8 cellular contexts compared by ENCODE assay signal in the genomic region with DNA sequence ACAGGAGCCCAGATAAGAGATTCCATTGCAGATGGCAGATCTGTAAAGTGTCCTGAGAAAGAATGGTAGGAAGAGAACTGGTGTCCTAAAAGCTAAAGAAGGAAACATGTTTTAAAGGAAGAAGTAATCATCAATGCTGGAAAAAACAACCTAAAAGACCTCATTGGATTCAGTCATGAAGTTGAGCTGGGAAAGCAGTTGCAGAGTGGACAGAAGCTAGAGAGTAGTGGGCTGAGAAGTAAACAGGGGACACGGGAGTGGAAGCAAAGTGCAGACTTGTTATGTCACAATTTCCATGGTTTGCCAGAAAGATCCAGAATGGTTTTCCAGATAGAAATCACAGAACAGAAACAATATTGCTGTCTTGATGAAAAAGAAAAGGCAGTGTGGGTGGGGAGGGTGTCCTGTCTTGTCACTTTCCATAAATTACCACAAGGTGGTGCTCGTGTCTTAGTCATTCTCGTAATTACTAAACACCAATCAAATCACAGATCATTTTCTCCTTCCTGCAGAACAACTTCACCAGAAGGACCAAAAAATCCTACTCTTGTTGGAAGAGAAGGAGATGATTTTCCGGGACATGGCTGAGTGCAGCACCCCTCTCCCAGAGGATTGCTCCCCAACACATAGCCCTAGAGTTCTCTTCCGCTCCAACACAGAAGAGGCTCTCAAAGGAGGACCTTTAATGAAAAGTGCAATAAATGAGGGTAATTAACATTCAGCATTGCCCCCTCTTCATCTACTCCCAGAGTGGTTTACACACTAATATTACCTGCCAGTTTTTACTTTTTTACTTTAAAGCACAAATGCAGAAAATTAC.
A peak's percentile ranks its signal among the peaks of the same experiment; 100 is the strongest.
DNase-seq lines count a peak whose midpoint lies in the region; ATAC-seq, FAIRE-seq and TF ChIP-seq lines count a peak whose summit lies in the region.

No MANE protein-coding gene starts in this region.

- H3K9me3 Mint-ChIP-seq in HFFc6 = peaks cover 19% of the 10 kb centered on the region
- H3K9me3 Mint-ChIP-seq in T-helper 2 cell treated with Interferon-gamma antibody and Interleukin-4, amounts not matched to agents 5 μg/mL and 100 μg/mL, for 36 hours = peaks cover 20% of the 10 kb centered on the region
- H3K9me3 Mint-ChIP-seq in memory B cell = peaks cover 8% of the 10 kb centered on the region

- H3K4me3 Mint-ChIP-seq in HFFc6 (no peak overlapping the region), memory B cell (no peak overlapping the region)
- H3K4me3 Mint-ChIP-seq in T-helper 2 cell treated with Interferon-gamma antibody and Interleukin-4, amounts not matched to agents 5 μg/mL and 100 μg/mL, for 36 hours = no peak overlapping the region

- H3K27ac Mint-ChIP-seq in HFFc6 = peak overlapping the region; percentile 58
- H3K27ac Mint-ChIP-seq in T-helper 2 cell treated with Interferon-gamma antibody and Interleukin-4, amounts not matched to agents 5 μg/mL and 100 μg/mL, for 36 hours = peak overlapping the region; percentile 5
- peak overlapping the region; percentile 51 for H3K27ac Mint-ChIP-seq in memory B cell

- FAIRE-seq in urothelium cell line (lab: Jason Lieb, UNC) = peak; percentile 55

- ATAC-seq in memory B cell (ENCODE audit: low read depth) = peak; percentile 87

- peak; percentile 11 to 45 for DNase-seq in NOMO-1 (lab: John Stamatoyannopoulos, UW; ENCODE audit: unreplicated experiment in 2 of 2)
- DNase-seq in NOMO-1 treated with dmso at 0.1 percent for 144 hours (lab: John Stamatoyannopoulos, UW; ENCODE audit: unreplicated experiment) = no peak
- peak; percentile 63 for DNase-seq in HFFc6
- peak; percentile 14 for DNase-seq in NCI-H1436 treated with DMSO at 0.1 percent for 48 hours (lab: John Stamatoyannopoulos, UW)
- peak; percentile 36 for DNase-seq in T-helper 2 cell treated with Interferon-gamma antibody and Interleukin-4, amounts not matched to agents 5 μg/mL and 100 μg/mL, for 36 hours (ENCODE audit: low spot score)
- DNase-seq in effector CD4-positive, alpha-beta T cell = peak; percentile 44
- peak; percentile 35 to 45 for DNase-seq in memory B cell (ENCODE audit: low spot score in 2 of 2)
- DNase-seq in urothelium cell line (ENCODE audit: low spot score) = peak; percentile 63

- H3K4me1 Mint-ChIP-seq in HFFc6 (ENCODE audit: low read depth) = peaks cover 32% of the 10 kb centered on the region
- peaks cover 6% of the 10 kb centered on the region for H3K4me1 Mint-ChIP-seq in T-helper 2 cell treated with Interferon-gamma antibody and Interleukin-4, amounts not matched to agents 5 μg/mL and 100 μg/mL, for 36 hours (ENCODE audit: low read depth)
- peaks cover 4% of the 10 kb centered on the region for H3K4me1 Mint-ChIP-seq in memory B cell

- H3K27me3 Mint-ChIP-seq in HFFc6 (ENCODE audit: insufficient read depth) = peaks cover 1% of the 10 kb centered on the region; the same call in 1 of the 2 replicates
- H3K27me3 Mint-ChIP-seq in T-helper 2 cell treated with Interferon-gamma antibody and Interleukin-4, amounts not matched to agents 5 μg/mL and 100 μg/mL, for 36 hours (ENCODE audit: low read depth) = no peaks in the 10 kb centered on the region
- no peaks in the 10 kb centered on the region for H3K27me3 Mint-ChIP-seq in memory B cell

- H3K36me3 Mint-ChIP-seq in HFFc6 (ENCODE audit: low read depth) (peaks cover 43% of the 10 kb centered on the region), memory B cell (peaks cover 48% of the 10 kb centered on the region)
- H3K36me3 Mint-ChIP-seq in T-helper 2 cell treated with Interferon-gamma antibody and Interleukin-4, amounts not matched to agents 5 μg/mL and 100 μg/mL, for 36 hours (ENCODE audit: low read depth) = peaks cover 76% of the 10 kb centered on the region

- TF ChIP-seq CTCF in HFFc6 (IDR thresholded peaks at IDR 0.05) = peak; percentile 90

Comparison
In these comparisons a context has a peak if more than half of its experiments do, and no peak if none do; other contexts are left out.
1. H3K27ac Mint-ChIP-seq: peak in every context shown above with its lines; median percentile 58 in HFFc6; 51 in memory B cell; 5 in T-helper 2 cell treated with Interferon-gamma antibody and Interleukin-4, amounts not matched to agents 5 μg/mL and 100 μg/mL, for 36 hours.